ENCODE assay signal across 10 cellular contexts in the genomic region with DNA sequence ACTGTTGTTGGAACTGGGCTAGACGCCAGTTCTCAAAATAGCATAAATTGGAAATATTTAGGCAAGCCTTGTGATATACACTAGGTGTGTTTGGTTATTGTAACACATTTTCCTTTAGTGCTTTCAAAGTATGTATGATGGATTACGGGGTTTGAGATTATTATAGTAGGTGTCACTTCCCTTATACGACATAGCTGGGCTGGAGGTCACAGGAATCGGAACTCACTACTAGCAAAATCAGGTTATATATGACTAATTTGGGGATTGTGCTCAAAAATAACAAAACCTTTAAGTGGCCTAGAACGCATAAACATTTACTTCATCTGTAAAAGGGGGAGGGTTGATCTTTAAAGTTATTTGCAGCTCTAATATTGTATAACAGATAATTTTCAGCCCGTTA.
"Had no signal": no experiment of that assay in that cellular context is flagged by ENCODE, and none has a peak within 500 bp of the region (broad histone marks: within the 10 kb centered on the region; RNA-seq: fewer than 3 reads in every experiment).

No MANE protein-coding gene starts in this region.

- FAIRE-seq: H1, H54, HepG2 had no signal

- H3K9me3 Mint-ChIP-seq: GM23338, H9 had no signal

- H3K27ac Mint-ChIP-seq: GM23338, H9, IgD-negative memory B cell had no signal

- H2AFZ ChIP-seq: GM23338 had no signal

- H3K4me2 ChIP-seq: GM23338, KMS-11 had no signal

- DNase-seq: H9, HCEC 1CT, KBM-7 had no signal

- H3K4me1 Mint-ChIP-seq: GM23338, H9, IgD-negative memory B cell had no signal

- H3K4me3 Mint-ChIP-seq: GM23338, H9, IgD-negative memory B cell had no signal

- H3K4me3 ChIP-seq: GM23338 had no signal

- H3K36me3 Mint-ChIP-seq: IgD-negative memory B cell had no signal

- ATAC-seq: GM23338, HepG2 had no signal

- H3K27ac ChIP-seq: HL-60, KMS-11 had no signal

- H3K9ac ChIP-seq: KMS-11 had no signal
